In genomic region chr13:50420720-50421456, GRCh38 we compare ENCODE assay signal across 1 cellular context.
TF ChIP-seq lines count a peak whose summit lies in the region.

No MANE protein-coding gene starts in this region.

TF ChIP-seq in K562, 482 proteins besides CTCF, POLR2A, EP300 and RAD21 (continued from another document):
- no peak for TF ChIP-seq REST (CRISPR knock-in tag; IDR thresholded peaks at IDR 0.05; ENCODE audit: low read depth)
- no peak for TF ChIP-seq KLF1 (tag; IDR thresholded peaks at IDR 0.05)
- 0 out of 2 replicates have a peak, but pooled peaks have one; percentile 17 for TF ChIP-seq ATF3 (IDR thresholded peaks at IDR 0.05)
- TF ChIP-seq ATF3 (CRISPR knock-in tag; conservative IDR thresholded peaks at IDR 0.05) = no peak
- no peak for TF ChIP-seq CAMTA2 (CRISPR knock-in tag; conservative IDR thresholded peaks at IDR 0.05)
- no peak for TF ChIP-seq RBBP5 (IDR thresholded peaks at IDR 0.05; ENCODE audit: borderline replicate concordance, insufficient read depth, low read length, poor library complexity, severe bottlenecking)
- no peak for TF ChIP-seq ZNF586 (CRISPR knock-in tag; conservative IDR thresholded peaks at IDR 0.05)
- TF ChIP-seq ZBTB34 (CRISPR knock-in tag; IDR thresholded peaks at IDR 0.05) = no peak
- TF ChIP-seq ZNF830 (CRISPR knock-in tag; IDR thresholded peaks at IDR 0.05) = no peak
- TF ChIP-seq CEBPG (CRISPR knock-in tag; IDR thresholded peaks at IDR 0.05) = no peak
- peak in 1 of 2 experiments; percentile 58; a peak in 2 of 4 replicates for TF ChIP-seq CEBPG (tag; conservative IDR thresholded peaks at IDR 0.05 in 1 of 2, IDR thresholded peaks at IDR 0.05 in 1 of 2)
- no peak for TF ChIP-seq IRF9 (tag; IDR thresholded peaks at IDR 0.05)
- TF ChIP-seq TARDBP (IDR thresholded peaks at IDR 0.05) = no peak
- no peak for TF ChIP-seq RAD51 (IDR thresholded peaks at IDR 0.05; ENCODE audit: borderline replicate concordance, low read depth)
